1 cellular context compared by ENCODE assay signal in the genomic region with DNA sequence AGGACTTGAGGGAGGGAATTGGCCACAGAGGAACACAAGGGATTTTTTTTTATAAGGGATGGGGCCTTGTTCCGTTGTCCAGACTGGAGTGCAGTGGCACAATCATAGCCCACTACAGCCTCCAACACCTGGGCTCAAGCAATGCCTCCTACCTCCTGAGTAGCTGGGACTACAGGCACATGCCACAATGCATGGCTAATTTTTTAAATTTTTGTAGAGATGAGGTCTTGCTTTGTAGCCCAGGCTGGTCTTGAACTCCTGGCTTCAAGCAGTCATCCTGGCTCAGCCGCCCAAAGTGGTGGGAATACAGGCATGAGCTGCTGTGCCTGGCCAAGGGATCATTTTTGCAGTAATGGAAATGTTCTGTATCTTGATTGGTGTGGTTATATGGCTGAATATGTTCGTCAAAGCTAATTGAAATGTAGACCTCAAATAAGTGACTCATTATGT.
TF ChIP-seq lines count a peak whose summit lies in the region.

No MANE protein-coding gene starts in this region.

TF ChIP-seq in HCT116, 20 proteins besides CTCF, POLR2A, EP300 and RAD21 (continued from another document):
- TF ChIP-seq, protein P1, sequence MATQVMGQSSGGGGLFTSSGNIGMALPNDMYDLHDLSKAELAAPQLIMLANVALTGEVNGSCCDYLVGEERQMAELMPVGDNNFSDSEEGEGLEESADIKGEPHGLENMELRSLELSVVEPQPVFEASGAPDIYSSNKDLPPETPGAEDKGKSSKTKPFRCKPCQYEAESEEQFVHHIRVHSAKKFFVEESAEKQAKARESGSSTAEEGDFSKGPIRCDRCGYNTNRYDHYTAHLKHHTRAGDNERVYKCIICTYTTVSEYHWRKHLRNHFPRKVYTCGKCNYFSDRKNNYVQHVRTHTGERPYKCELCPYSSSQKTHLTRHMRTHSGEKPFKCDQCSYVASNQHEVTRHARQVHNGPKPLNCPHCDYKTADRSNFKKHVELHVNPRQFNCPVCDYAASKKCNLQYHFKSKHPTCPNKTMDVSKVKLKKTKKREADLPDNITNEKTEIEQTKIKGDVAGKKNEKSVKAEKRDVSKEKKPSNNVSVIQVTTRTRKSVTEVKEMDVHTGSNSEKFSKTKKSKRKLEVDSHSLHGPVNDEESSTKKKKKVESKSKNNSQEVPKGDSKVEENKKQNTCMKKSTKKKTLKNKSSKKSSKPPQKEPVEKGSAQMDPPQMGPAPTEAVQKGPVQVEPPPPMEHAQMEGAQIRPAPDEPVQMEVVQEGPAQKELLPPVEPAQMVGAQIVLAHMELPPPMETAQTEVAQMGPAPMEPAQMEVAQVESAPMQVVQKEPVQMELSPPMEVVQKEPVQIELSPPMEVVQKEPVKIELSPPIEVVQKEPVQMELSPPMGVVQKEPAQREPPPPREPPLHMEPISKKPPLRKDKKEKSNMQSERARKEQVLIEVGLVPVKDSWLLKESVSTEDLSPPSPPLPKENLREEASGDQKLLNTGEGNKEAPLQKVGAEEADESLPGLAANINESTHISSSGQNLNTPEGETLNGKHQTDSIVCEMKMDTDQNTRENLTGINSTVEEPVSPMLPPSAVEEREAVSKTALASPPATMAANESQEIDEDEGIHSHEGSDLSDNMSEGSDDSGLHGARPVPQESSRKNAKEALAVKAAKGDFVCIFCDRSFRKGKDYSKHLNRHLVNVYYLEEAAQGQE (IDR thresholded peaks at IDR 0.05; ENCODE audit: low read depth): no peak
- TF ChIP-seq ELF1 (IDR thresholded peaks at IDR 0.05; ENCODE audit: borderline replicate concordance, low read depth) (no peak), TCF7L2 (IDR thresholded peaks at IDR 0.05; ENCODE audit: borderline replicate concordance, extremely low read depth, insufficient read depth, insufficient read length) (no peak), SRF (IDR thresholded peaks at IDR 0.05; ENCODE audit: low read depth) (no peak), FOSL1 (IDR thresholded peaks at IDR 0.05; ENCODE audit: low read depth) (no peak)
- TF ChIP-seq, protein P2, sequence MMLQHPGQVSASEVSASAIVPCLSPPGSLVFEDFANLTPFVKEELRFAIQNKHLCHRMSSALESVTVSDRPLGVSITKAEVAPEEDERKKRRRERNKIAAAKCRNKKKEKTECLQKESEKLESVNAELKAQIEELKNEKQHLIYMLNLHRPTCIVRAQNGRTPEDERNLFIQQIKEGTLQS (IDR thresholded peaks at IDR 0.05): no peak
- TF ChIP-seq, protein P3, sequence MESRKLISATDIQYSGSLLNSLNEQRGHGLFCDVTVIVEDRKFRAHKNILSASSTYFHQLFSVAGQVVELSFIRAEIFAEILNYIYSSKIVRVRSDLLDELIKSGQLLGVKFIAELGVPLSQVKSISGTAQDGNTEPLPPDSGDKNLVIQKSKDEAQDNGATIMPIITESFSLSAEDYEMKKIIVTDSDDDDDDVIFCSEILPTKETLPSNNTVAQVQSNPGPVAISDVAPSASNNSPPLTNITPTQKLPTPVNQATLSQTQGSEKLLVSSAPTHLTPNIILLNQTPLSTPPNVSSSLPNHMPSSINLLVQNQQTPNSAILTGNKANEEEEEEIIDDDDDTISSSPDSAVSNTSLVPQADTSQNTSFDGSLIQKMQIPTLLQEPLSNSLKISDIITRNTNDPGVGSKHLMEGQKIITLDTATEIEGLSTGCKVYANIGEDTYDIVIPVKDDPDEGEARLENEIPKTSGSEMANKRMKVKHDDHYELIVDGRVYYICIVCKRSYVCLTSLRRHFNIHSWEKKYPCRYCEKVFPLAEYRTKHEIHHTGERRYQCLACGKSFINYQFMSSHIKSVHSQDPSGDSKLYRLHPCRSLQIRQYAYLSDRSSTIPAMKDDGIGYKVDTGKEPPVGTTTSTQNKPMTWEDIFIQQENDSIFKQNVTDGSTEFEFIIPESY (IDR thresholded peaks at IDR 0.05; ENCODE audit: extremely low read depth, insufficient replicate concordance, low read length): no peak
- TF ChIP-seq, protein P4, sequence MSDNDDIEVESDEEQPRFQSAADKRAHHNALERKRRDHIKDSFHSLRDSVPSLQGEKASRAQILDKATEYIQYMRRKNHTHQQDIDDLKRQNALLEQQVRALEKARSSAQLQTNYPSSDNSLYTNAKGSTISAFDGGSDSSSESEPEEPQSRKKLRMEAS (IDR thresholded peaks at IDR 0.05): no peak; the same call in 1 of the 2 replicates
